Comparison of ENCODE assay signal across 8 cellular contexts in the genomic region with DNA sequence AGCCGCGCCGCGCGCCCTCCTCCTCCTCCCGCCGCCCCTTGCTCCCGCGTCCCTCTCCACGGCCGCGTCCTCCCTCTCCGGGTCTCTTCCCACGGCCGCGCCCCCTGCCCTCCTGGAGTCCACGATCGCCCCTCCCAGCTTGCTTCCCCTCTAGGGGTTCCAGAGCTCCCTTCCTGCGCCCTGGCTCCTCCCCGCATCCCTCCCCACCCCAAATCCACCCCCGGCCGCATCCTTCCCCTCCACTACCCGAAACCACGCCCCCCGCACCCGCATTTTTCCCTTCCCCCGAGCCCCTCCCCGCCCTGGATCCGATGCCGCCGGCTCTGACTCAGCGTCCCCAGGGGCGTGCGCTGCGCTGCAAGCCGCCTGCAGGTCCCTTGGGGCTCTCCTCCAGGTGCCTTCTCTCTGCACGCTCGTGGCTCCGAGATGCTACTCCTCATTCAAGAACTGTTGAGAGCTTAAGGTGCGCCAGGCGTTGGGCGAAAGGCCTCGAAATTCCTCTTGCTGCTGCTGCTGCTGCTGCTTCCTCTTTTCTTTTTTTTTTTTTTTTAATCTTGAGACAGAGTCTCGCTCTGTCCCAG. TPM values are rescaled to one million over a fixed set of nuclear protein-coding genes. Genes with fewer than 3 reads are reported as not detected.
DNase-seq lines count a peak whose midpoint lies in the region; ATAC-seq and TF ChIP-seq lines count a peak whose summit lies in the region.

No MANE protein-coding gene starts in this region.

- H3K79me2 ChIP-seq in PC-3 (ENCODE audit: low read length), result no peaks in the 10 kb centered on the region

- no peak overlapping the region for H3K4me3 ChIP-seq in PC-3 (ENCODE audit: low read length)

- H3K36me3 ChIP-seq in PC-3 (ENCODE audit: low read depth, low read length), result no peaks in the 10 kb centered on the region

- no peaks in the 10 kb centered on the region for H4K20me1 ChIP-seq in PC-3 (ENCODE audit: low read length)

- DNase-seq in SKM-1 treated with dmso at 0.1 percent for 144 hours (lab: John Stamatoyannopoulos, UW; ENCODE audit: unreplicated experiment) (peak; percentile 43), SKM-1 (lab: John Stamatoyannopoulos, UW; ENCODE audit: unreplicated experiment) (no peak), PC-3 (peak; percentile 27), activated gamma-delta T cell treated with Interleukin-2 at 50 U/mL for 16 hours (peak; percentile 32), germinal center (ENCODE audit: low spot score) (peak; percentile 90), progenitor cell of endocrine pancreas (ENCODE audit: low spot score, unreplicated experiment) (no peak)

- no peak overlapping the region for H3K4me2 ChIP-seq in PC-3 (ENCODE audit: low read length)

- peak overlapping the region; percentile 66 for H3K4me3 Mint-ChIP-seq in progenitor cell of endocrine pancreas (ENCODE audit: low read depth)

- no peak overlapping the region for H3K9ac ChIP-seq in PC-3 (ENCODE audit: low read length)

- no TSS peak for BruUV-seq in PC-3 (replicated peaks; lab: Mats Ljungman, UMichigan)

- no peaks in the 10 kb centered on the region for H3F3A ChIP-seq in PC-3 (ENCODE audit: low read length, unreplicated experiment)

- no peaks in the 10 kb centered on the region; the same call in 1 of the 2 replicates for H3K4me1 ChIP-seq in PC-3 (ENCODE audit: insufficient read depth, low read length)

- no peak overlapping the region for H2AFZ ChIP-seq in PC-3 (ENCODE audit: low read length)

- H3K4me1 Mint-ChIP-seq in progenitor cell of endocrine pancreas (ENCODE audit: low read depth), result peaks cover 5% of the 10 kb centered on the region

- TF ChIP-seq CTCF in PC-3 (conservative IDR thresholded peaks at IDR 0.05; ENCODE audit: low read depth, low read length) (no peak), progenitor cell of endocrine pancreas (IDR thresholded peaks at IDR 0.05; ENCODE audit: unreplicated experiment) (no peak)

- no peak overlapping the region for H3K27ac ChIP-seq in PC-3 (ENCODE audit: low read length)

- intact Hi-C loops in PC-3 (cut with micrococcal nuclease), result no loop called here

- H3K27me3 ChIP-seq in PC-3 (ENCODE audit: low read length), result no peaks in the 10 kb centered on the region

- no peaks in the 10 kb centered on the region for H3K9me3 Mint-ChIP-seq in progenitor cell of endocrine pancreas (ENCODE audit: low read depth)

- H3K9me2 ChIP-seq in PC-3 (replicated peaks; ENCODE audit: low read length), result no peaks in the 10 kb centered on the region

- POLR2A ChIA-PET in PC-3 (lab: Charles Lee; ENCODE audit: unreplicated experiment), result no interaction called here

- H3K27ac Mint-ChIP-seq in progenitor cell of endocrine pancreas, result no peak overlapping the region

- peaks cover 44% of the 10 kb centered on the region for H3K27me3 Mint-ChIP-seq in progenitor cell of endocrine pancreas

- ATAC-seq in HG03159 (IDR thresholded peaks at IDR 0.05; ENCODE audit: unreplicated experiment), result peak; percentile 73
- peak; percentile 61; the same call in 1 of the 2 replicates for ATAC-seq in PC-3
- ATAC-seq in GM21526 (IDR thresholded peaks at IDR 0.05; ENCODE audit: low FRiP score, unreplicated experiment), result no peak

- no peaks in the 10 kb centered on the region for H3K9me3 ChIP-seq in PC-3 (ENCODE audit: low read length)

- H3K36me3 Mint-ChIP-seq in progenitor cell of endocrine pancreas (ENCODE audit: insufficient read depth), result no peaks in the 10 kb centered on the region

- CTCF ChIA-PET in PC-3 (lab: Charles Lee), result no interaction called here

RNA-seq across cellular contexts. Expression of a gene that starts 0.3 kb away (rescaled TPM):
- total RNA-seq in PC-3 (2014; rRNA removed) (not detected in 2 replicates), progenitor cell of endocrine pancreas (0.20 and 0.60 TPM in 2 replicates)

RNA-seq across cellular contexts. Expression of a gene that starts 8.2 kb away (rescaled TPM):
- total RNA-seq in PC-3 (2014; rRNA removed), result 17.7 and 27.1 TPM in 2 replicates
- total RNA-seq in progenitor cell of endocrine pancreas, result 75.1 and 75.8 TPM in 2 replicates

Comparison
In these comparisons a context has a peak if more than half of its experiments do, and no peak if none do; other contexts are left out.
1. DNase-seq: peak in SKM-1 treated with dmso at 0.1 percent for 144 hours (single experiment), PC-3 (single experiment), activated gamma-delta T cell treated with Interleukin-2 at 50 U/mL for 16 hours (single experiment) and germinal center (single experiment); none in SKM-1 (single experiment) and progenitor cell of endocrine pancreas (single experiment).